ENCODE assay signal across 18 cellular contexts in the genomic region with DNA sequence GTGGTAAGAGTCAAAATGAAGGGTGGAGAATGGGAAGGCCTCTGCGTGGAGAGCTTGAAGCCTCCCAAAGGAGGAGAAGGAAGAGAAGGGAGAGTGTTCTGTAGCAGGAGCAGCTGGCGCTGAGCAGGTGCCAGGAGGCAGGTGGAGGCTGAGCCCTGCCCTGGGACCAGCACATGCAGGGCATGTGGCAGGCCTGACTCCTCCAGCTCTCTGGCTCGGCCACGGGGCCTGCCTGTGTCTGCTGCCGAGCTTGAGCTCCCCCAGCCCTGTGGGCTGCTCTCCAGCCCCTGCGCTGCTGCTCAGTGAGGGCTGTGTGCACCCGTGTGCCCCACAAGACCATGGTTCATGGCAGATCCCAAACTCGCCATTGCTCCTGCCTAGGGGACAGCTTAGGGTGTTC. TPM values are rescaled to one million over a fixed set of nuclear protein-coding genes. Genes with fewer than 3 reads are reported as not detected.
DNase-seq lines count a peak whose midpoint lies in the region; ATAC-seq lines count a peak whose summit lies in the region.
"Had no signal": no experiment of that assay in that cellular context is flagged by ENCODE, and none has a peak within 500 bp of the region (broad histone marks: within the 10 kb centered on the region; RNA-seq: fewer than 3 reads in every experiment).

No MANE protein-coding gene starts in this region.

- no peak for ATAC-seq in activated naive CD8-positive, alpha-beta T cell treated with anti-CD3 and anti-CD28 coated beads, Interleukin-2, amount 50 U/mL, for 24 hours
- no peak for ATAC-seq in stimulated activated memory B cell treated with anti-CD40 and anti-IgM and Interleukin-4, amounts not matched to agents 10 μg/mL and 1 μg/mL and 100 μg/mL, for 72 hours
- ATAC-seq in HG02884 (IDR thresholded peaks at IDR 0.05; ENCODE audit: unreplicated experiment): no peak

- peak overlapping the region; percentile 63 for H3K4me3 Mint-ChIP-seq in activated naive CD8-positive, alpha-beta T cell
- no peak overlapping the region for H3K4me3 Mint-ChIP-seq in activated naive CD8-positive, alpha-beta T cell treated with anti-CD3 and anti-CD28 coated beads, Interleukin-2, amount 50 U/mL, for 24 hours
- no peak overlapping the region for H3K4me3 Mint-ChIP-seq in stimulated activated memory B cell treated with anti-CD40 and anti-IgM and Interleukin-4, amounts not matched to agents 10 μg/mL and 1 μg/mL and 100 μg/mL, for 72 hours
- no peak overlapping the region for H3K4me3 Mint-ChIP-seq in activated naive CD4-positive, alpha-beta T cell treated with anti-CD3 and anti-CD28 coated beads for 36 hours
- H3K4me3 Mint-ChIP-seq: endodermal cell had no signal

- H3K27me3 Mint-ChIP-seq in activated naive CD8-positive, alpha-beta T cell: no peaks in the 10 kb centered on the region
- H3K27me3 Mint-ChIP-seq in activated naive CD8-positive, alpha-beta T cell treated with anti-CD3 and anti-CD28 coated beads, Interleukin-2, amount 50 U/mL, for 24 hours: peaks cover 2% of the 10 kb centered on the region
- no peaks in the 10 kb centered on the region for H3K27me3 Mint-ChIP-seq in stimulated activated memory B cell treated with anti-CD40 and anti-IgM and Interleukin-4, amounts not matched to agents 10 μg/mL and 1 μg/mL and 100 μg/mL, for 72 hours
- no peaks in the 10 kb centered on the region for H3K27me3 Mint-ChIP-seq in activated naive CD4-positive, alpha-beta T cell treated with anti-CD3 and anti-CD28 coated beads for 36 hours (ENCODE audit: low read depth)

- intact Hi-C loops in activated naive CD4-positive, alpha-beta T cell treated with anti-CD3 and anti-CD28 coated beads for 36 hours (cut with micrococcal nuclease): no loop called here

- H3K9me3 Mint-ChIP-seq in activated naive CD8-positive, alpha-beta T cell (ENCODE audit: low read depth): no peaks in the 10 kb centered on the region
- no peaks in the 10 kb centered on the region for H3K9me3 Mint-ChIP-seq in activated naive CD8-positive, alpha-beta T cell treated with anti-CD3 and anti-CD28 coated beads, Interleukin-2, amount 50 U/mL, for 24 hours
- H3K9me3 Mint-ChIP-seq in stimulated activated memory B cell treated with anti-CD40 and anti-IgM and Interleukin-4, amounts not matched to agents 10 μg/mL and 1 μg/mL and 100 μg/mL, for 72 hours: no peaks in the 10 kb centered on the region
- no peaks in the 10 kb centered on the region for H3K9me3 Mint-ChIP-seq in activated naive CD4-positive, alpha-beta T cell treated with anti-CD3 and anti-CD28 coated beads for 36 hours
- H3K9me3 Mint-ChIP-seq: activated naive CD4-positive, alpha-beta T cell treated with anti-CD3 and anti-CD28 coated beads, Interleukin-2, amount 50 U/mL, for 72 hours; endodermal cell had no signal

- H3K27ac ChIP-seq in cingulate gyrus (ENCODE audit: low read depth, low read length): peak overlapping the region; percentile 79
- H3K27ac ChIP-seq: cardiac muscle cell, ovary, sigmoid colon, thyroid gland, VCaP had no signal

- H3K4me1 Mint-ChIP-seq in activated naive CD8-positive, alpha-beta T cell (ENCODE audit: low read depth): peaks cover 68% of the 10 kb centered on the region
- H3K4me1 Mint-ChIP-seq in activated naive CD8-positive, alpha-beta T cell treated with anti-CD3 and anti-CD28 coated beads, Interleukin-2, amount 50 U/mL, for 24 hours: peaks cover 70% of the 10 kb centered on the region
- peaks cover 64% of the 10 kb centered on the region for H3K4me1 Mint-ChIP-seq in stimulated activated memory B cell treated with anti-CD40 and anti-IgM and Interleukin-4, amounts not matched to agents 10 μg/mL and 1 μg/mL and 100 μg/mL, for 72 hours
- H3K4me1 Mint-ChIP-seq in activated naive CD4-positive, alpha-beta T cell treated with anti-CD3 and anti-CD28 coated beads for 36 hours (ENCODE audit: low read depth): peaks cover 60% of the 10 kb centered on the region

- no peak for DNase-seq in activated naive CD8-positive, alpha-beta T cell treated with anti-CD3 and anti-CD28 coated beads, Interleukin-2, amount 50 U/mL, for 24 hours
- DNase-seq in NCI-H446 treated with DMSO at 0.1 percent for 48 hours (lab: John Stamatoyannopoulos, UW) (peak; percentile 89), NAMALWA (ENCODE audit: low spot score) (no peak)
- DNase-seq in activated naive CD4-positive, alpha-beta T cell treated with anti-CD3 and anti-CD28 coated beads for 36 hours: no peak
- DNase-seq: DMS79 treated with DMSO at 0.1 percent for 48 hours, endodermal cell, mucosa of descending colon, NCI-H2029 treated with DMSO at 0.1 percent for 48 hours, ovary, sigmoid colon, thyroid gland had no signal

- H3K27ac Mint-ChIP-seq in activated naive CD8-positive, alpha-beta T cell: peak overlapping the region; percentile 78
- no peak overlapping the region for H3K27ac Mint-ChIP-seq in activated naive CD8-positive, alpha-beta T cell treated with anti-CD3 and anti-CD28 coated beads, Interleukin-2, amount 50 U/mL, for 24 hours
- peak overlapping the region; percentile 11 for H3K27ac Mint-ChIP-seq in stimulated activated memory B cell treated with anti-CD40 and anti-IgM and Interleukin-4, amounts not matched to agents 10 μg/mL and 1 μg/mL and 100 μg/mL, for 72 hours
- H3K27ac Mint-ChIP-seq in activated naive CD4-positive, alpha-beta T cell treated with anti-CD3 and anti-CD28 coated beads for 36 hours: no peak overlapping the region
- H3K27ac Mint-ChIP-seq: endodermal cell had no signal

- CTCF ChIA-PET in activated naive CD4-positive, alpha-beta T cell treated with anti-CD3 and anti-CD28 coated beads for 36 hours (lab: Charles Lee): interaction anchor here (0.5 to 0.6 kb wide), 2 partner anchors 21 to 71 kb away, joined by 3 read pairs; no protein-coding TSS in a partner anchor

- peaks cover 7% of the 10 kb centered on the region for H3K36me3 Mint-ChIP-seq in activated naive CD8-positive, alpha-beta T cell
- H3K36me3 Mint-ChIP-seq in activated naive CD8-positive, alpha-beta T cell treated with anti-CD3 and anti-CD28 coated beads, Interleukin-2, amount 50 U/mL, for 24 hours (ENCODE audit: low read depth): peaks cover 6% of the 10 kb centered on the region
- H3K36me3 Mint-ChIP-seq in stimulated activated memory B cell treated with anti-CD40 and anti-IgM and Interleukin-4, amounts not matched to agents 10 μg/mL and 1 μg/mL and 100 μg/mL, for 72 hours: peaks cover 9% of the 10 kb centered on the region
- H3K36me3 Mint-ChIP-seq in activated naive CD4-positive, alpha-beta T cell treated with anti-CD3 and anti-CD28 coated beads for 36 hours (ENCODE audit: low read depth): peaks cover 7% of the 10 kb centered on the region

RNA-seq across cellular contexts. Expression of a gene that starts 6.7 kb away (rescaled TPM):
- 10 to 100 TPM; 17.2 to 17.4 TPM for total RNA-seq in activated naive CD4-positive, alpha-beta T cell treated with anti-CD3 and anti-CD28 coated beads for 36 hours

RNA-seq across cellular contexts. Expression of a gene that starts 23.5 kb away (rescaled TPM):
- total RNA-seq in activated naive CD4-positive, alpha-beta T cell treated with anti-CD3 and anti-CD28 coated beads for 36 hours: not detected
- total RNA-seq: activated naive CD4-positive, alpha-beta T cell treated with anti-CD3 and anti-CD28 coated beads, Interleukin-2, amount 50 U/mL, for 72 hours; cardiac muscle cell; mucosa of descending colon; ovary; thyroid gland had no signal

RNA-seq across cellular contexts. Expression of a gene that starts 23.7 kb away (rescaled TPM):
- total RNA-seq in activated naive CD4-positive, alpha-beta T cell treated with anti-CD3 and anti-CD28 coated beads for 36 hours: not detected
- total RNA-seq: ovary, thyroid gland had no signal

RNA-seq across cellular contexts. Expression of a gene that starts 44.0 kb away (rescaled TPM):
- total RNA-seq in activated naive CD4-positive, alpha-beta T cell treated with anti-CD3 and anti-CD28 coated beads for 36 hours: 1 to 10 TPM; 1.4 to 1.5 TPM

Comparison
In these comparisons a context has a peak if more than half of its experiments do, and no peak if none do; other contexts are left out.
1. H3K27ac Mint-ChIP-seq: peak in activated naive CD8-positive, alpha-beta T cell (single experiment) and stimulated activated memory B cell treated with anti-CD40 and anti-IgM and Interleukin-4, amounts not matched to agents 10 μg/mL and 1 μg/mL and 100 μg/mL, for 72 hours (single experiment); none in activated naive CD8-positive, alpha-beta T cell treated with anti-CD3 and anti-CD28 coated beads, Interleukin-2, amount 50 U/mL, for 24 hours (single experiment) and activated naive CD4-positive, alpha-beta T cell treated with anti-CD3 and anti-CD28 coated beads for 36 hours (single experiment).